In the genomic region with DNA sequence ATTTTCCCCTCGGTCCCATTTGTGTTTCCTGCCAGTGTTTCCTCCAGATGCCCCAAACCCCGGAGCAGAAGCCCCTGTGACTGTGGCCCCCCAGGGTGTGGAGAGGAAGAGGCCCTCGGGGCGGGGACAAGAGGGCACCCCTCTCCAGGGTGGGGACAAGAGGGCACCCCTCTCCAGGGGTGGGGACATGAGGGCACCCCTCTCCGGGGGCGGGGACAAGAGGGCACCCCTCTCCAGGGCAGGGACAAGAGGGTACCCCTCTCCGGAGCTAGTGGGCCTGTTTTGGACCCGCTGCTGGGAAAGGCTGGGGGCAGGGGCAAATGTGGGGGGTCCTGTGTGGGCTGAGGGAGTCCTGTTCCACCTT, we compare ENCODE assay signal across 25 cellular contexts. TPM values are rescaled to one million over a fixed set of nuclear protein-coding genes. Genes with fewer than 3 reads are reported as not detected.
"Had no signal": no experiment of that assay in that cellular context is flagged by ENCODE, and none has a peak within 500 bp of the region (broad histone marks: within the 10 kb centered on the region; RNA-seq: fewer than 3 reads in every experiment).

No MANE protein-coding gene starts in this region.

- H3K4me3 ChIP-seq: body of pancreas, coronary artery, left ventricle myocardium inferior, pancreas, sigmoid colon, tibial artery had no signal

- H3K27ac Mint-ChIP-seq: activated B cell treated with CpG ODN at 0.5 μM for 24 hours; activated CD4-positive, alpha-beta memory T cell treated with anti-CD3 and anti-CD28 coated beads, Interleukin-2, amount 10 ng/mL, durations not matched to agents 7 days and 5 days; activated CD8-positive, alpha-beta memory T cell treated with anti-CD3 and anti-CD28 coated beads, Interleukin-2, amount 10 ng/mL, durations not matched to agents 7 days and 5 days; activated naive CD8-positive, alpha-beta T cell treated with anti-CD3 and anti-CD28 coated beads, Interleukin-2, amount 10 ng/mL, durations not matched to agents 7 days and 5 days; activated T-helper 2 cell treated with anti-CD3 and anti-CD28 coated beads, Interferon-gamma antibody, Interleukin-2, Interleukin-4, amounts not matched to agents 10 μg/mL and 5 μg/mL and 100 μg/mL, durations not matched to agents 14 hours and 24 hours and 36 hours; nephron progenitor cell had no signal

- DNase-seq: activated B cell treated with CpG ODN at 0.5 μM for 24 hours; activated CD4-positive, alpha-beta memory T cell treated with anti-CD3 and anti-CD28 coated beads, Interleukin-2, amount 10 ng/mL, durations not matched to agents 7 days and 5 days; activated CD4-positive, alpha-beta T cell treated with anti-CD3 and anti-CD28 coated beads for 4 hours; activated CD8-positive, alpha-beta memory T cell treated with anti-CD3 and anti-CD28 coated beads, Interleukin-2, amount 10 ng/mL, durations not matched to agents 7 days and 5 days; activated naive CD4-positive, alpha-beta T cell treated with Interleukin-2 at 50 U/mL for 16 hours; activated naive CD8-positive, alpha-beta T cell treated with anti-CD3 and anti-CD28 coated beads, Interleukin-2, amount 10 ng/mL, durations not matched to agents 7 days and 5 days; activated T-cell treated with anti-CD3 and anti-CD28 coated beads, Interleukin-2, amount 50 U/mL, for 1 hour; body of pancreas; foreskin keratinocyte; left ventricle myocardium inferior; nephron progenitor cell; pancreas; sigmoid colon; stimulated activated CD4-positive, alpha-beta T cell treated with anti-CD3 and anti-CD28 coated beads, Interleukin-4, amount 100 ng/mL, for 4 hours; stimulated activated naive B cell treated with anti-CD40 and anti-IgM and Interleukin-4, amounts not matched to agents 10 μg/mL and 1 μg/mL and 100 μg/mL, for 72 hours; tibial artery had no signal

- FAIRE-seq: pancreas, urothelium cell line had no signal

- H3K27ac ChIP-seq: body of pancreas, coronary artery, foreskin keratinocyte, left ventricle myocardium inferior, pancreas, sigmoid colon, tibial artery had no signal

- H3K9me3 Mint-ChIP-seq: activated B cell treated with CpG ODN at 0.5 μM for 24 hours; activated T-helper 2 cell treated with anti-CD3 and anti-CD28 coated beads, Interferon-gamma antibody, Interleukin-2, Interleukin-4, amounts not matched to agents 10 μg/mL and 5 μg/mL and 100 μg/mL, durations not matched to agents 14 hours and 24 hours and 36 hours; central memory CD8-positive, alpha-beta T cell had no signal

- H3K27me3 ChIP-seq: body of pancreas, pancreas had no signal

- H3K9me3 ChIP-seq: body of pancreas, left ventricle myocardium inferior, pancreas, sigmoid colon, tibial artery had no signal

- H3K36me3 Mint-ChIP-seq: activated CD8-positive, alpha-beta memory T cell treated with anti-CD3 and anti-CD28 coated beads, Interleukin-2, amount 10 ng/mL, durations not matched to agents 7 days and 5 days; activated naive CD8-positive, alpha-beta T cell treated with anti-CD3 and anti-CD28 coated beads, Interleukin-2, amount 10 ng/mL, durations not matched to agents 7 days and 5 days; stimulated activated naive B cell treated with anti-CD40 and anti-IgM and Interleukin-4, amounts not matched to agents 10 μg/mL and 1 μg/mL and 100 μg/mL, for 72 hours had no signal

- H3K4me1 Mint-ChIP-seq: activated B cell treated with CpG ODN at 0.5 μM for 24 hours, nephron progenitor cell had no signal

- H3K4me3 Mint-ChIP-seq: activated B cell treated with CpG ODN at 0.5 μM for 24 hours; activated CD4-positive, alpha-beta memory T cell treated with anti-CD3 and anti-CD28 coated beads, Interleukin-2, amount 10 ng/mL, durations not matched to agents 7 days and 5 days; activated CD8-positive, alpha-beta memory T cell treated with anti-CD3 and anti-CD28 coated beads, Interleukin-2, amount 10 ng/mL, durations not matched to agents 7 days and 5 days; activated naive CD8-positive, alpha-beta T cell treated with anti-CD3 and anti-CD28 coated beads, Interleukin-2, amount 10 ng/mL, durations not matched to agents 7 days and 5 days; central memory CD8-positive, alpha-beta T cell; nephron progenitor cell; stimulated activated naive B cell treated with anti-CD40 and anti-IgM and Interleukin-4, amounts not matched to agents 10 μg/mL and 1 μg/mL and 100 μg/mL, for 72 hours had no signal

- ATAC-seq: activated CD8-positive, alpha-beta memory T cell treated with anti-CD3 and anti-CD28 coated beads, Interleukin-2, amount 10 ng/mL, durations not matched to agents 7 days and 5 days; body of pancreas; foreskin keratinocyte; stimulated activated naive B cell treated with anti-CD40 and anti-IgM and Interleukin-4, amounts not matched to agents 10 μg/mL and 1 μg/mL and 100 μg/mL, for 72 hours had no signal

- H3K27me3 Mint-ChIP-seq: activated CD4-positive, alpha-beta memory T cell treated with anti-CD3 and anti-CD28 coated beads, Interleukin-2, amount 10 ng/mL, durations not matched to agents 7 days and 5 days had no signal

- H3K4me1 ChIP-seq: body of pancreas, foreskin keratinocyte, left ventricle myocardium inferior, pancreas, sigmoid colon, tibial artery had no signal

- H3K36me3 ChIP-seq: left ventricle myocardium inferior, pancreas, sigmoid colon, tibial artery had no signal

RNA-seq across cellular contexts. Expression of gene MYT1, which starts 13.2 kb away (rescaled TPM):
- total RNA-seq: activated CD4-positive, alpha-beta memory T cell treated with anti-CD3 and anti-CD28 coated beads, Interleukin-2, amount 10 ng/mL, durations not matched to agents 7 days and 5 days; activated CD8-positive, alpha-beta memory T cell treated with anti-CD3 and anti-CD28 coated beads, Interleukin-2, amount 10 ng/mL, durations not matched to agents 7 days and 5 days; activated T-helper 2 cell treated with anti-CD3 and anti-CD28 coated beads, Interferon-gamma antibody, Interleukin-2, Interleukin-4, amounts not matched to agents 10 μg/mL and 5 μg/mL and 100 μg/mL, durations not matched to agents 14 hours and 24 hours and 36 hours; epithelial cell of proximal tubule; fibroblast of lung; foreskin keratinocyte; kidney epithelial cell; myocyte; subcutaneous adipose tissue had no signal
- polyA plus RNA-seq: fibroblast of lung had no signal
